In genomic region chr2:238777369-238778067, GRCh38 we compare ENCODE assay signal across 16 cellular contexts.
"Had no signal": no experiment of that assay in that cellular context is flagged by ENCODE, and none has a peak within 500 bp of the region (broad histone marks: within the 10 kb centered on the region; RNA-seq: fewer than 3 reads in every experiment).

No MANE protein-coding gene starts in this region.

- H3K4me3 ChIP-seq: pancreas, upper lobe of left lung had no signal

- FAIRE-seq: astrocyte, bronchial epithelial cell, pancreas had no signal

- H3K27me3 ChIP-seq: pancreas, upper lobe of left lung had no signal

- H3K4me1 ChIP-seq: pancreas had no signal

- H3K36me3 ChIP-seq: pancreas, upper lobe of left lung had no signal

- H3K9me3 ChIP-seq: pancreas had no signal

- H3K27ac ChIP-seq: pancreas, upper lobe of left lung had no signal

- DNase-seq: activated CD4-positive, alpha-beta memory T cell treated with anti-CD3 and anti-CD28 coated beads for 36 hours; activated CD4-positive, alpha-beta T cell treated with anti-CD3 and anti-CD28 coated beads for 36 hours; activated CD8-positive, alpha-beta memory T cell treated with anti-CD3 and anti-CD28 coated beads, Interleukin-2, amount 10 ng/mL, durations not matched to agents 7 days and 5 days; activated naive CD4-positive, alpha-beta T cell treated with anti-CD3 and anti-CD28 coated beads, Interleukin-2, amount 50 U/mL, for 16 hours; activated T-cell treated with anti-CD3 and anti-CD28 coated beads, Interleukin-2, amount 50 U/mL, for 1 hour; dermis blood vessel endothelial cell; effector memory CD8-positive, alpha-beta T cell; foreskin melanocyte; head of caudate nucleus; kidney glomerular epithelial cell; nephron progenitor cell; pancreas; upper lobe of left lung had no signal

- ATAC-seq: activated CD4-positive, alpha-beta T cell treated with anti-CD3 and anti-CD28 coated beads for 36 hours; activated CD8-positive, alpha-beta memory T cell treated with anti-CD3 and anti-CD28 coated beads, Interleukin-2, amount 10 ng/mL, durations not matched to agents 7 days and 5 days; effector memory CD8-positive, alpha-beta T cell; pancreas; sciatic nerve had no signal
